ENCODE assay signal across 1 cellular context in genomic region chrX:480861-481417, GRCh38.
TF ChIP-seq lines count a peak whose summit lies in the region.

No MANE protein-coding gene starts in this region.

TF ChIP-seq in HEK293, 187 proteins besides CTCF, POLR2A, EP300 and RAD21 (continued from another document):
- no peak for TF ChIP-seq ZNF292 (tag by site-specific recombination; IDR thresholded peaks at IDR 0.05; ENCODE audit: borderline replicate concordance, low read depth)
